1 cellular context compared by ENCODE assay signal in the genomic region with DNA sequence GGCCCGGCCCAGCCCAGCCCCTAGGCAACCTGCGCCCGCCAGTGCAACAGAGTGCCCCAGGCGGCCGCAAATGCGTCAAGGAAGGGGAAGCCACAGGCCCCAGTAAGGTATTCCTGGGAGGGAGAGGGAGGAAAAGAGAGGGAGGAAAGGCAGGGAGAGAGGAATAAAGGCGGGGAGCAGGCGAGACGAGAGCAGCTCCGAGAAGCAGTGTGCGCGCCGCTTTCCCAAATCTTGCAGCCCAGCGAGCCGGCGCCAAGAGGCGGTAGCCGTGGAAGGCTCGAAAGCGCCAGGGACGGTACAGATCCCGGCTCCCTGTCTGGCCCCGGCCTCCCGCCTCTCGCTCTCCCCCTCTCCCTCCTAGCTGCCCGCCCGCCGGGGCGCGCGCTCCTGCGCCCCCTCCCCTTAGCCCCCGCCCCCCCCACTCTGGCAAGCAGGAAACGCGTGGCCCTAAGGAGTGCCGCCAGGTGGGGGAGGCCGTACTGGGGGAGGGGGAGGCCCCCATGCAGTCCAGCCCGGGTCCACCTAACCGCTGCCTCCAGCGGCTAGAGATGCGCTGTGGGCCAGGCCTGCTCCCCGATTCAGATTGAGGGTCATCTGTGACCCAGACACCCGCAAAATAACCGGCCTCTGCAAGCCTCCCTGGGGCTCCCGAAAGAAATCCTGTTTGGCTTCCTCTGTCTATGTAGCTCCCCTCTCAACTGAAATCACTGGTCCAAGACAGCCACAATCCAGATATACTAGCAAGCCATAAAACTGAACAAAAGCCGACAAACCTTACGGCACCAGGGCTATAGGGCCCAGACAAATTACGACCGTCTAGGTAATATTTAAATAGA.
TF ChIP-seq lines count a peak whose summit lies in the region.

No MANE protein-coding gene starts in this region.

TF ChIP-seq in GM12878, 131 proteins besides CTCF, POLR2A, EP300 and RAD21:
- TF ChIP-seq, protein P1, sequence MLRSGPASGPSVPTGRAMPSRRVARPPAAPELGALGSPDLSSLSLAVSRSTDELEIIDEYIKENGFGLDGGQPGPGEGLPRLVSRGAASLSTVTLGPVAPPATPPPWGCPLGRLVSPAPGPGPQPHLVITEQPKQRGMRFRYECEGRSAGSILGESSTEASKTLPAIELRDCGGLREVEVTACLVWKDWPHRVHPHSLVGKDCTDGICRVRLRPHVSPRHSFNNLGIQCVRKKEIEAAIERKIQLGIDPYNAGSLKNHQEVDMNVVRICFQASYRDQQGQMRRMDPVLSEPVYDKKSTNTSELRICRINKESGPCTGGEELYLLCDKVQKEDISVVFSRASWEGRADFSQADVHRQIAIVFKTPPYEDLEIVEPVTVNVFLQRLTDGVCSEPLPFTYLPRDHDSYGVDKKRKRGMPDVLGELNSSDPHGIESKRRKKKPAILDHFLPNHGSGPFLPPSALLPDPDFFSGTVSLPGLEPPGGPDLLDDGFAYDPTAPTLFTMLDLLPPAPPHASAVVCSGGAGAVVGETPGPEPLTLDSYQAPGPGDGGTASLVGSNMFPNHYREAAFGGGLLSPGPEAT (IDR thresholded peaks at IDR 0.05; ENCODE audit: low read depth) = no peak
- TF ChIP-seq SUZ12 (IDR thresholded peaks at IDR 0.05; ENCODE audit: unreplicated experiment) = peak; percentile 83
- TF ChIP-seq SP1 (IDR thresholded peaks at IDR 0.05; ENCODE audit: low read depth, low read length) = no peak
- no peak for TF ChIP-seq KDM1A (IDR thresholded peaks at IDR 0.05; ENCODE audit: borderline replicate concordance)
TF ChIP-seq in GM12878: peak in this region for 1.
